ENCODE assay signal across 9 cellular contexts in genomic region chr3:16304065-16305010, GRCh38. TPM values are rescaled to one million over a fixed set of nuclear protein-coding genes. Genes with fewer than 3 reads are reported as not detected.
DNase-seq lines count a peak whose midpoint lies in the region; ATAC-seq and TF ChIP-seq lines count a peak whose summit lies in the region.
"Had no signal": no experiment of that assay in that cellular context is flagged by ENCODE, and none has a peak within 500 bp of the region (broad histone marks: within the 10 kb centered on the region; RNA-seq: fewer than 3 reads in every experiment).

No MANE protein-coding gene starts in this region.

- H3K9me3 ChIP-seq in cardiac muscle cell (ENCODE audit: low read depth) = no peaks in the 10 kb centered on the region
- no peaks in the 10 kb centered on the region for H3K9me3 ChIP-seq in left ventricle myocardium inferior (replicated peaks)
- H3K9me3 ChIP-seq in thymus (ENCODE audit: control insufficient read depth) = no peaks in the 10 kb centered on the region
- no peaks in the 10 kb centered on the region for H3K9me3 ChIP-seq in HAP-1

- intact Hi-C loops in left ventricle myocardium inferior (cut with micrococcal nuclease) = no loop called here

- H3K4me3 ChIP-seq in cardiac muscle cell = no peak overlapping the region
- no peak overlapping the region for H3K4me3 ChIP-seq in left ventricle myocardium inferior
- H3K4me3 ChIP-seq in thymus (ENCODE audit: low read length) = no peak overlapping the region
- no peak overlapping the region for H3K4me3 ChIP-seq in HAP-1

- in situ Hi-C loops in HAP-1 (cut with MboI; ENCODE audit: low sequenced_read_pairs) = no loop called here

- peaks cover 98% of the 10 kb centered on the region for H3K4me1 Mint-ChIP-seq in activated T-cell treated with anti-CD3 and anti-CD28 coated beads, Interleukin-2, amount 50 U/mL, for 72 hours (ENCODE audit: low read depth)
- peaks cover 92 to 99% of the 10 kb centered on the region in 2 donors for H3K4me1 Mint-ChIP-seq in immature natural killer cell

- peaks cover 12 to 35% of the 10 kb centered on the region in 2 donors for H3K36me3 Mint-ChIP-seq in activated T-cell treated with anti-CD3 and anti-CD28 coated beads, Interleukin-2, amount 50 U/mL, for 72 hours (ENCODE audit: insufficient read depth in 2 of 2)
- peaks cover 20 to 43% (median 23%) of the 10 kb centered on the region in 3 donors for H3K36me3 Mint-ChIP-seq in immature natural killer cell

- H3K36me3 ChIP-seq in cardiac muscle cell = no peaks in the 10 kb centered on the region
- peaks cover 21% of the 10 kb centered on the region for H3K36me3 ChIP-seq in left ventricle myocardium inferior
- peaks cover 10% of the 10 kb centered on the region for H3K36me3 ChIP-seq in thymus (ENCODE audit: control insufficient read depth, insufficient read depth)
- H3K36me3 ChIP-seq in HAP-1 (replicated peaks) = peaks cover 9% of the 10 kb centered on the region

- H3K27ac Mint-ChIP-seq in activated T-cell treated with anti-CD3 and anti-CD28 coated beads, Interleukin-2, amount 50 U/mL, for 72 hours = peak overlapping the region; percentile 93
- peak overlapping the region; percentile 58 to 89 (median 72) for H3K27ac Mint-ChIP-seq in immature natural killer cell

- TF ChIP-seq CTCF in cardiac muscle cell (IDR thresholded peaks at IDR 0.05; ENCODE audit: low read depth, low read length) = no peak
- no peak for TF ChIP-seq CTCF in left ventricle myocardium inferior (IDR thresholded peaks at IDR 0.05; ENCODE audit: borderline replicate concordance)

- H3K4me1 ChIP-seq in cardiac muscle cell (ENCODE audit: low read depth) = peaks cover 33% of the 10 kb centered on the region
- peaks cover 29% of the 10 kb centered on the region for H3K4me1 ChIP-seq in left ventricle myocardium inferior
- peaks cover 51% of the 10 kb centered on the region for H3K4me1 ChIP-seq in thymus (ENCODE audit: control insufficient read depth, insufficient read depth, low read length)
- no peaks in the 10 kb centered on the region for H3K4me1 ChIP-seq in HAP-1

- no peaks in the 10 kb centered on the region for H3K27me3 ChIP-seq in cardiac muscle cell
- H3K27me3 ChIP-seq in left ventricle myocardium inferior (ENCODE audit: low read depth) = no peaks in the 10 kb centered on the region
- no peaks in the 10 kb centered on the region for H3K27me3 ChIP-seq in thymus (ENCODE audit: control insufficient read depth, insufficient read depth)
- no peaks in the 10 kb centered on the region for H3K27me3 ChIP-seq in HAP-1 (ENCODE audit: low read depth)

- peak overlapping the region; percentile 14 for H3K27ac ChIP-seq in cardiac muscle cell
- H3K27ac ChIP-seq in left ventricle myocardium inferior (replicated peaks) = no peak overlapping the region
- peak overlapping the region; percentile 74 for H3K27ac ChIP-seq in thymus (ENCODE audit: low read depth)

- no peaks in the 10 kb centered on the region for H3K27me3 Mint-ChIP-seq in activated T-cell treated with anti-CD3 and anti-CD28 coated beads, Interleukin-2, amount 50 U/mL, for 72 hours (ENCODE audit: low read depth)
- H3K27me3 Mint-ChIP-seq in immature natural killer cell (ENCODE audit: low read depth in 3 of 3) = peaks cover 2 to 11% (median 10%) of the 10 kb centered on the region in 3 donors

- DNase-seq in cardiac muscle cell (ENCODE audit: low read depth in 1 of 2, low spot score in 1 of 2) = no peak
- no peak for DNase-seq in left ventricle myocardium inferior
- peak; percentile 43 to 46 for DNase-seq in activated T-cell treated with anti-CD3 and anti-CD28 coated beads, Interleukin-2, amount 50 U/mL, for 72 hours
- DNase-seq in immature natural killer cell = no peak
- DNase-seq in AML-193 (lab: John Stamatoyannopoulos, UW) = no peak
- DNase-seq in HAP-1 (ENCODE audit: low spot score in 2 of 2) = no peak
- DNase-seq: activated gamma-delta T cell had no signal

- ATAC-seq in activated T-cell treated with anti-CD3 and anti-CD28 coated beads, Interleukin-2, amount 50 U/mL, for 72 hours (replicated peaks in 1 of 2) = peak; percentile 35 to 46
- no peak for ATAC-seq in HG03095 (IDR thresholded peaks at IDR 0.05; ENCODE audit: unreplicated experiment)

- WGBS in thymus = 91% methylated on average over 2 of the region's 2 CpGs

- no peaks in the 10 kb centered on the region for H3K9me3 Mint-ChIP-seq in activated T-cell treated with anti-CD3 and anti-CD28 coated beads, Interleukin-2, amount 50 U/mL, for 72 hours
- no peaks in the 10 kb centered on the region for H3K9me3 Mint-ChIP-seq in immature natural killer cell

- peak overlapping the region; percentile 73 to 87 for H3K4me3 Mint-ChIP-seq in activated T-cell treated with anti-CD3 and anti-CD28 coated beads, Interleukin-2, amount 50 U/mL, for 72 hours
- H3K4me3 Mint-ChIP-seq in immature natural killer cell = peak overlapping the region in 2 of 5 donors; percentile 19 to 22

RNA-seq across cellular contexts. Expression of gene OXNAD1, which starts 39.3 kb away (rescaled TPM):
- total RNA-seq in cardiac muscle cell (21.5 and 33.7 TPM in 2 replicates), left ventricle myocardium inferior (20.2 TPM)
- polyA plus RNA-seq in cardiac muscle cell (33.6 and 38.2 TPM in 2 replicates), immature natural killer cell (10 to 100 TPM; 22.0 to 27.3 (median 23.8) TPM), thymus (34.4 TPM)
- total RNA-seq in activated T-cell treated with anti-CD3 and anti-CD28 coated beads, Interleukin-2, amount 50 U/mL, for 72 hours = 10 to 100 TPM; 34.3 to 52.0 TPM

RNA-seq across cellular contexts. Expression of gene DPH3, which starts 39.6 kb away (rescaled TPM):
- total RNA-seq in cardiac muscle cell (7.9 and 13.4 TPM in 2 replicates), left ventricle myocardium inferior (25.9 TPM)
- polyA plus RNA-seq in cardiac muscle cell (28.2 and 30.0 TPM in 2 replicates), immature natural killer cell (10 to 100 TPM; 22.3 to 31.8 (median 25.5) TPM), thymus (21.2 TPM)
- total RNA-seq in activated T-cell treated with anti-CD3 and anti-CD28 coated beads, Interleukin-2, amount 50 U/mL, for 72 hours = 10 to 100 TPM; 23.4 to 26.1 TPM

Comparison
In these comparisons a context has a peak if more than half of its experiments do, and no peak if none do; other contexts are left out.
1. DNase-seq: peak in activated T-cell treated with anti-CD3 and anti-CD28 coated beads, Interleukin-2, amount 50 U/mL, for 72 hours (2 of 2); none in cardiac muscle cell (0 of 2), left ventricle myocardium inferior (single experiment), immature natural killer cell (0 of 3), AML-193 (0 of 2) and HAP-1 (0 of 2).